ENCODE assay signal across 13 cellular contexts in genomic region chr6:4682431-4683159, GRCh38.
DNase-seq lines count a peak whose midpoint lies in the region; ATAC-seq and TF ChIP-seq lines count a peak whose summit lies in the region.
"Had no signal": no experiment of that assay in that cellular context is flagged by ENCODE, and none has a peak within 500 bp of the region (broad histone marks: within the 10 kb centered on the region; RNA-seq: fewer than 3 reads in every experiment).

No MANE protein-coding gene starts in this region.

- ATAC-seq in activated CD8-positive, alpha-beta memory T cell treated with anti-CD3 and anti-CD28 coated beads, Interleukin-2, amount 10 ng/mL, durations not matched to agents 7 days and 5 days, result no peak
- no peak for ATAC-seq in activated T-cell treated with anti-CD3 and anti-CD28 coated beads, Interleukin-2, amount 50 U/mL, for 4 hours

- TF ChIP-seq CTCF in glutamatergic neuron (IDR thresholded peaks at IDR 0.05; ENCODE audit: partially characterized antibody, unreplicated experiment), result no peak

- DNase-seq in activated CD8-positive, alpha-beta memory T cell treated with anti-CD3 and anti-CD28 coated beads, Interleukin-2, amount 10 ng/mL, durations not matched to agents 7 days and 5 days, result no peak
- DNase-seq in activated CD8-positive, alpha-beta memory T cell treated with anti-CD3 and anti-CD28 coated beads, Interleukin-2, amount 50 U/mL, for 4 hours, result no peak
- peak; percentile 43 for DNase-seq in amniotic epithelial cell (ENCODE audit: low read depth)
- DNase-seq in glutamatergic neuron, result no peak
- no peak for DNase-seq in Ammon's horn (ENCODE audit: low spot score)
- DNase-seq in GM19238 (ENCODE audit: insufficient read length, low spot score), result no peak
- DNase-seq in stimulated activated CD4-positive, alpha-beta T cell treated with anti-CD3 and anti-CD28 coated beads, Interleukin-15, amount 100 ng/mL, for 24 hours, result no peak
- no peak for DNase-seq in activated T-cell treated with anti-CD3 and anti-CD28 coated beads, Interleukin-2, amount 50 U/mL, for 4 hours
- DNase-seq: Calu3; CD4-positive, CD25-positive, alpha-beta regulatory T cell; DMS 273 treated with DMSO at 0.1 percent for 48 hours; GOT3; IMR-90 had no signal

- H3K4me3 Mint-ChIP-seq in activated CD8-positive, alpha-beta memory T cell treated with anti-CD3 and anti-CD28 coated beads, Interleukin-2, amount 10 ng/mL, durations not matched to agents 7 days and 5 days, result no peak overlapping the region
- no peak overlapping the region for H3K4me3 Mint-ChIP-seq in glutamatergic neuron (ENCODE audit: unreplicated experiment)
- no peak overlapping the region for H3K4me3 Mint-ChIP-seq in activated T-cell treated with anti-CD3 and anti-CD28 coated beads, Interleukin-2, amount 50 U/mL, for 4 hours
- H3K4me3 Mint-ChIP-seq: CD4-positive, CD25-positive, alpha-beta regulatory T cell had no signal

- H3K36me3 Mint-ChIP-seq in activated CD8-positive, alpha-beta memory T cell treated with anti-CD3 and anti-CD28 coated beads, Interleukin-2, amount 10 ng/mL, durations not matched to agents 7 days and 5 days, result no peaks in the 10 kb centered on the region
- no peaks in the 10 kb centered on the region for H3K36me3 Mint-ChIP-seq in glutamatergic neuron (ENCODE audit: unreplicated experiment)
- no peaks in the 10 kb centered on the region for H3K36me3 Mint-ChIP-seq in activated T-cell treated with anti-CD3 and anti-CD28 coated beads, Interleukin-2, amount 50 U/mL, for 4 hours (ENCODE audit: insufficient read depth)
- H3K36me3 Mint-ChIP-seq: CD4-positive, CD25-positive, alpha-beta regulatory T cell had no signal

- CTCF ChIA-PET in activated CD8-positive, alpha-beta memory T cell treated with anti-CD3 and anti-CD28 coated beads, Interleukin-2, amount 10 ng/mL, durations not matched to agents 7 days and 5 days (lab: Charles Lee), result no interaction called here

- H3K27me3 Mint-ChIP-seq in activated CD8-positive, alpha-beta memory T cell treated with anti-CD3 and anti-CD28 coated beads, Interleukin-2, amount 10 ng/mL, durations not matched to agents 7 days and 5 days, result peaks cover 17% of the 10 kb centered on the region
- H3K27me3 Mint-ChIP-seq in glutamatergic neuron (ENCODE audit: unreplicated experiment), result no peaks in the 10 kb centered on the region
- peaks cover 20% of the 10 kb centered on the region for H3K27me3 Mint-ChIP-seq in activated T-cell treated with anti-CD3 and anti-CD28 coated beads, Interleukin-2, amount 50 U/mL, for 4 hours (ENCODE audit: low read depth)

- peak overlapping the region; percentile 2 for H3K27ac Mint-ChIP-seq in activated CD8-positive, alpha-beta memory T cell treated with anti-CD3 and anti-CD28 coated beads, Interleukin-2, amount 10 ng/mL, durations not matched to agents 7 days and 5 days
- peak overlapping the region; percentile 53 for H3K27ac Mint-ChIP-seq in glutamatergic neuron (ENCODE audit: unreplicated experiment)
- H3K27ac Mint-ChIP-seq: CD4-positive, CD25-positive, alpha-beta regulatory T cell had no signal

- no peaks in the 10 kb centered on the region for H3K9me3 Mint-ChIP-seq in activated CD8-positive, alpha-beta memory T cell treated with anti-CD3 and anti-CD28 coated beads, Interleukin-2, amount 10 ng/mL, durations not matched to agents 7 days and 5 days (ENCODE audit: low read depth)
- peaks cover 1% of the 10 kb centered on the region for H3K9me3 Mint-ChIP-seq in glutamatergic neuron (ENCODE audit: unreplicated experiment)
- no peaks in the 10 kb centered on the region for H3K9me3 Mint-ChIP-seq in activated T-cell treated with anti-CD3 and anti-CD28 coated beads, Interleukin-2, amount 50 U/mL, for 4 hours

- H3K4me1 Mint-ChIP-seq in activated CD8-positive, alpha-beta memory T cell treated with anti-CD3 and anti-CD28 coated beads, Interleukin-2, amount 10 ng/mL, durations not matched to agents 7 days and 5 days, result no peaks in the 10 kb centered on the region
- H3K4me1 Mint-ChIP-seq in glutamatergic neuron (ENCODE audit: low read depth, unreplicated experiment), result peaks cover 26% of the 10 kb centered on the region
- no peaks in the 10 kb centered on the region for H3K4me1 Mint-ChIP-seq in activated T-cell treated with anti-CD3 and anti-CD28 coated beads, Interleukin-2, amount 50 U/mL, for 4 hours (ENCODE audit: low read depth)
- H3K4me1 Mint-ChIP-seq: CD4-positive, CD25-positive, alpha-beta regulatory T cell had no signal
